ENCODE assay signal across 1 cellular context in the genomic region with DNA sequence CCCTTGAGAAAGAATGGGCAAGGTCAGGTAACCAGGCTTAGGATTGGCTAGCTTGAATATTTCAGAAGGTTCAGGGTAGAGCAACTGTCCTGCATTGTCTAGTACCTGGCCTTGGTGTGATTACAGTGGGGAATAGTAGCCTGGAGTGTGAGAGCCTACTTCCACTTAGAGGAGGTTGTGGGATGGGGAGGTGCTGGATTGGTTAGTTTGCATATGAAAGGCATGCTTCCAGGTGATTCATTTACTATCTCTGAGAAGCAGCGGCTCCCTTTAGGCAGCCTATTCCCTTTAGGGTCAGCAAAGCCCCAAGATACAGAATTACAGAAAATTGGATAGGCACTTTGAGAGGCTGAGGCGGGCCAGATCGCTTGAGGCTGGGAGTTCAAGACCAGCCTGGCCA.
TF ChIP-seq lines count a peak whose summit lies in the region.

No MANE protein-coding gene starts in this region.

TF ChIP-seq in WTC11, 78 proteins besides CTCF, POLR2A, EP300 and RAD21 (continued from another document):
- TF ChIP-seq, protein P1, sequence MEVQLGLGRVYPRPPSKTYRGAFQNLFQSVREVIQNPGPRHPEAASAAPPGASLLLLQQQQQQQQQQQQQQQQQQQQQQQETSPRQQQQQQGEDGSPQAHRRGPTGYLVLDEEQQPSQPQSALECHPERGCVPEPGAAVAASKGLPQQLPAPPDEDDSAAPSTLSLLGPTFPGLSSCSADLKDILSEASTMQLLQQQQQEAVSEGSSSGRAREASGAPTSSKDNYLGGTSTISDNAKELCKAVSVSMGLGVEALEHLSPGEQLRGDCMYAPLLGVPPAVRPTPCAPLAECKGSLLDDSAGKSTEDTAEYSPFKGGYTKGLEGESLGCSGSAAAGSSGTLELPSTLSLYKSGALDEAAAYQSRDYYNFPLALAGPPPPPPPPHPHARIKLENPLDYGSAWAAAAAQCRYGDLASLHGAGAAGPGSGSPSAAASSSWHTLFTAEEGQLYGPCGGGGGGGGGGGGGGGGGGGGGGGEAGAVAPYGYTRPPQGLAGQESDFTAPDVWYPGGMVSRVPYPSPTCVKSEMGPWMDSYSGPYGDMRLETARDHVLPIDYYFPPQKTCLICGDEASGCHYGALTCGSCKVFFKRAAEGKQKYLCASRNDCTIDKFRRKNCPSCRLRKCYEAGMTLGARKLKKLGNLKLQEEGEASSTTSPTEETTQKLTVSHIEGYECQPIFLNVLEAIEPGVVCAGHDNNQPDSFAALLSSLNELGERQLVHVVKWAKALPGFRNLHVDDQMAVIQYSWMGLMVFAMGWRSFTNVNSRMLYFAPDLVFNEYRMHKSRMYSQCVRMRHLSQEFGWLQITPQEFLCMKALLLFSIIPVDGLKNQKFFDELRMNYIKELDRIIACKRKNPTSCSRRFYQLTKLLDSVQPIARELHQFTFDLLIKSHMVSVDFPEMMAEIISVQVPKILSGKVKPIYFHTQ (CRISPR knock-in tag; IDR thresholded peaks at IDR 0.05), result no peak
- TF ChIP-seq, protein P2, sequence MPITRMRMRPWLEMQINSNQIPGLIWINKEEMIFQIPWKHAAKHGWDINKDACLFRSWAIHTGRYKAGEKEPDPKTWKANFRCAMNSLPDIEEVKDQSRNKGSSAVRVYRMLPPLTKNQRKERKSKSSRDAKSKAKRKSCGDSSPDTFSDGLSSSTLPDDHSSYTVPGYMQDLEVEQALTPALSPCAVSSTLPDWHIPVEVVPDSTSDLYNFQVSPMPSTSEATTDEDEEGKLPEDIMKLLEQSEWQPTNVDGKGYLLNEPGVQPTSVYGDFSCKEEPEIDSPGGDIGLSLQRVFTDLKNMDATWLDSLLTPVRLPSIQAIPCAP (CRISPR knock-in tag; IDR thresholded peaks at IDR 0.05), result no peak
- TF ChIP-seq HMGA2 (CRISPR knock-in tag; IDR thresholded peaks at IDR 0.05) (no peak), JUN (CRISPR knock-in tag; IDR thresholded peaks at IDR 0.05) (no peak), TEAD1 (CRISPR knock-in tag; IDR thresholded peaks at IDR 0.05) (no peak), RORB (CRISPR knock-in tag; IDR thresholded peaks at IDR 0.05) (no peak), NFE2L1 (CRISPR knock-in tag; IDR thresholded peaks at IDR 0.05) (no peak), OVOL2 (CRISPR knock-in tag; IDR thresholded peaks at IDR 0.05; ENCODE audit: borderline replicate concordance) (no peak)
- TF ChIP-seq, protein P3, sequence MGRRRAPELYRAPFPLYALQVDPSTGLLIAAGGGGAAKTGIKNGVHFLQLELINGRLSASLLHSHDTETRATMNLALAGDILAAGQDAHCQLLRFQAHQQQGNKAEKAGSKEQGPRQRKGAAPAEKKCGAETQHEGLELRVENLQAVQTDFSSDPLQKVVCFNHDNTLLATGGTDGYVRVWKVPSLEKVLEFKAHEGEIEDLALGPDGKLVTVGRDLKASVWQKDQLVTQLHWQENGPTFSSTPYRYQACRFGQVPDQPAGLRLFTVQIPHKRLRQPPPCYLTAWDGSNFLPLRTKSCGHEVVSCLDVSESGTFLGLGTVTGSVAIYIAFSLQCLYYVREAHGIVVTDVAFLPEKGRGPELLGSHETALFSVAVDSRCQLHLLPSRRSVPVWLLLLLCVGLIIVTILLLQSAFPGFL (CRISPR knock-in tag; IDR thresholded peaks at IDR 0.05; ENCODE audit: borderline replicate concordance), result no peak
